Comparison of ENCODE assay signal across 1 cellular context in genomic region chr4:158799856-158800255, GRCh38.
TF ChIP-seq lines count a peak whose summit lies in the region.

No MANE protein-coding gene starts in this region.

TF ChIP-seq in K562, 482 proteins besides CTCF, POLR2A, EP300 and RAD21:
- TF ChIP-seq ZBTB40 (IDR thresholded peaks at IDR 0.05) (peak; percentile 62; the same call in 1 of the 2 replicates), ZBTB40 (CRISPR knock-in tag; IDR thresholded peaks at IDR 0.05) (no peak), MBD2 (IDR thresholded peaks at IDR 0.05; ENCODE audit: borderline replicate concordance, low read depth) (no peak), TCF15 (CRISPR knock-in tag; IDR thresholded peaks at IDR 0.05) (no peak), RCOR1 (IDR thresholded peaks at IDR 0.05; ENCODE audit: borderline replicate concordance in 1 of 2, low read depth in 2 of 2, low read length in 2 of 2) (0 out of 4 replicates have a peak, but pooled peaks of 1 of the 2 experiments have one; percentile 18), SOX6 (IDR thresholded peaks at IDR 0.05) (0 out of 2 replicates have a peak, but pooled peaks have one; percentile 41), HMBOX1 (IDR thresholded peaks at IDR 0.05) (peak; percentile 67; the same call in 1 of the 2 replicates), ARID1B (IDR thresholded peaks at IDR 0.05) (0 out of 2 replicates have a peak, but pooled peaks have one; percentile 14)
